Comparison of ENCODE assay signal across 17 cellular contexts in the genomic region with DNA sequence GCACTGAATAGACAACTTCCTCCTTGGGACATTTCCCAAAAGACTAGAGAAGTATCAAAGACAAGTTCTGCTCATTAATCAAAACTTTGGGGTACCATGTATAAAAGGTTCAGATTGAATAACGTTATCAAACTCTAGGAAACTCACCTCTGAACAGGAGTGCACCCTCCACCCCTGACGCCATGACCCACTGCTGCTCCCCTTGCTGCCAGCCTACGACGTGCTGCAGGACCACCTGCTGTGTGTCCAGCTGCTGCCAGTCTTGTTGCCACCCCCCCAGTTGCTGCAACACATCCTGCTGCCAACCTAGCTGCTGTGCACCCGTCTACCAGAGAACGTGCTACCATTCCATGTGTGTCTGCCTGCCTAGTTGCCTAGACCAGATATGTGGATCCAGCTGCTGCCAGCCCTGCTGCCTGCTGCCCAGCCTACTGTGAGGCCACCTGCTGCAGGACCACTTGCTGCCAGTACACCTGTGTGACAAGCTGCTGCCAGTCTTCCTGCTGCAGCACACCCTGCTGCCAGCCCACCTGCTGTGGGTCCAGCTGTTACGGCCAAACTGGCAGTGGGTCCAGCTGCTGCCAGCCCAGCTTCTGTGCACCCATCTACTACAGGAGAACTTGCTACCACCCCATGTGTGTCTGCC. TPM values are rescaled to one million over a fixed set of nuclear protein-coding genes. Genes with fewer than 3 reads are reported as not detected.
DNase-seq lines count a peak whose midpoint lies in the region; ATAC-seq and TF ChIP-seq lines count a peak whose summit lies in the region.
"Had no signal": no experiment of that assay in that cellular context is flagged by ENCODE, and none has a peak within 500 bp of the region (broad histone marks: within the 10 kb centered on the region; RNA-seq: fewer than 3 reads in every experiment).

No MANE protein-coding gene starts in this region.

- peaks cover 2% of the 10 kb centered on the region for H3K4me1 Mint-ChIP-seq in glutamatergic neuron (ENCODE audit: low read depth, unreplicated experiment)

- no peaks in the 10 kb centered on the region for H3K36me3 Mint-ChIP-seq in glutamatergic neuron (ENCODE audit: unreplicated experiment)

- H3K9me3 Mint-ChIP-seq in glutamatergic neuron (ENCODE audit: unreplicated experiment): peaks cover 3% of the 10 kb centered on the region

- peak; percentile 80 for DNase-seq in COR-L47 (lab: John Stamatoyannopoulos, UW)
- DNase-seq in Daoy (ENCODE audit: low read depth): peak; percentile 15
- DNase-seq in NCI-H345 (lab: John Stamatoyannopoulos, UW): peak; percentile 76
- DNase-seq in glutamatergic neuron: peak; percentile 17
- DNase-seq in CD1c-positive myeloid dendritic cell (ENCODE audit: extremely low spot score): no peak
- DNase-seq in stimulated activated naive CD4-positive, alpha-beta T cell (lab: John Stamatoyannopoulos, UW): no peak
- DNase-seq: activated CD4-positive, alpha-beta T cell treated with anti-CD3 and anti-CD28 coated beads for 48 hours; activated CD8-positive, alpha-beta memory T cell treated with anti-CD3 and anti-CD28 coated beads, Interleukin-2, amount 50 U/mL, for 48 hours; left ventricle myocardium superior; NCI-H2227 treated with DMSO at 0.1 percent for 48 hours; T-helper 9 cell had no signal

- H3K27ac Mint-ChIP-seq in glutamatergic neuron (ENCODE audit: unreplicated experiment): peak overlapping the region; percentile 12
- H3K27ac Mint-ChIP-seq: activated naive CD4-positive, alpha-beta T cell treated with anti-CD3 and anti-CD28 coated beads, Interleukin-2, amount 50 U/mL, for 24 hours had no signal

- no peak overlapping the region for H3K4me3 Mint-ChIP-seq in glutamatergic neuron (ENCODE audit: unreplicated experiment)
- H3K4me3 Mint-ChIP-seq: activated naive CD4-positive, alpha-beta T cell treated with anti-CD3 and anti-CD28 coated beads, Interleukin-2, amount 50 U/mL, for 24 hours had no signal

- no peak for TF ChIP-seq CTCF in glutamatergic neuron (IDR thresholded peaks at IDR 0.05; ENCODE audit: partially characterized antibody, unreplicated experiment)

- H3K27me3 Mint-ChIP-seq in glutamatergic neuron (ENCODE audit: unreplicated experiment): peaks cover 6% of the 10 kb centered on the region

- no peak for ATAC-seq in GM21360 (IDR thresholded peaks at IDR 0.05; ENCODE audit: unreplicated experiment)
- ATAC-seq: left ventricle myocardium superior had no signal

RNA-seq across cellular contexts. Expression of a gene that starts 13.8 kb away (rescaled TPM):
- total RNA-seq in Daoy (2014; rRNA removed; shearing (Covaris generic)): not detected in 2 replicates
- not detected for total RNA-seq in glutamatergic neuron (ENCODE audit: unreplicated experiment)
- total RNA-seq: frontal cortex, left ventricle myocardium superior, osteocyte, skeletal muscle tissue, tibial nerve had no signal

RNA-seq across cellular contexts. Expression of a gene that starts 19.6 kb away (rescaled TPM):
- total RNA-seq in Daoy (2014; rRNA removed; shearing (Covaris generic)): not detected in 2 replicates
- not detected for total RNA-seq in glutamatergic neuron (ENCODE audit: unreplicated experiment)
- total RNA-seq: frontal cortex, left ventricle myocardium superior, osteocyte, skeletal muscle tissue, tibial nerve had no signal

RNA-seq across cellular contexts. Expression of a gene that starts 23.0 kb away (rescaled TPM):
- total RNA-seq in Daoy (2014; rRNA removed; shearing (Covaris generic)): not detected in 2 replicates
- not detected for total RNA-seq in glutamatergic neuron (ENCODE audit: unreplicated experiment)
- total RNA-seq: frontal cortex, left ventricle myocardium superior, osteocyte, skeletal muscle tissue, tibial nerve had no signal

RNA-seq across cellular contexts. Expression of a gene that starts 25.2 kb away (rescaled TPM):
- total RNA-seq in Daoy (2014; rRNA removed; shearing (Covaris generic)): not detected in 2 replicates
- total RNA-seq in glutamatergic neuron (ENCODE audit: unreplicated experiment): not detected
- total RNA-seq: frontal cortex, left ventricle myocardium superior, osteocyte, skeletal muscle tissue, tibial nerve had no signal

RNA-seq across cellular contexts. Expression of a gene that starts 27.9 kb away (rescaled TPM):
- total RNA-seq in Daoy (2014; rRNA removed; shearing (Covaris generic)): not detected in 2 replicates
- total RNA-seq in glutamatergic neuron (ENCODE audit: unreplicated experiment): not detected
- total RNA-seq: frontal cortex, left ventricle myocardium superior, osteocyte, skeletal muscle tissue, tibial nerve had no signal

Comparison
In these comparisons a context has a peak if more than half of its experiments do, and no peak if none do; other contexts are left out.
1. DNase-seq: peak in COR-L47 (single experiment), Daoy (single experiment), NCI-H345 (single experiment) and glutamatergic neuron (single experiment); none in CD1c-positive myeloid dendritic cell (single experiment) and stimulated activated naive CD4-positive, alpha-beta T cell (0 of 6).